8 cellular contexts compared by ENCODE assay signal in genomic region chr5:32444191-32444945, GRCh38. TPM values are rescaled to one million over a fixed set of nuclear protein-coding genes. Genes with fewer than 3 reads are reported as not detected.
DNase-seq lines count a peak whose midpoint lies in the region; ATAC-seq and TF ChIP-seq lines count a peak whose summit lies in the region.

Gene ZFR, minus strand, starts transcription at chr5:32444740. Its CDS starts 82 bp downstream, at chr5:32444658.

- H3K9me3 ChIP-seq in BLaER1: peaks cover 3% of the 10 kb centered on the region; the same call in 1 of the 2 replicates

- H3K36me3 Mint-ChIP-seq in activated CD4-positive, alpha-beta T cell treated with anti-CD3 and anti-CD28 coated beads, Interleukin-2, amount 10 ng/mL, durations not matched to agents 24 days and 14 days (ENCODE audit: low read depth): peaks cover 15% of the 10 kb centered on the region

- H3K27me3 Mint-ChIP-seq in activated CD4-positive, alpha-beta T cell treated with anti-CD3 and anti-CD28 coated beads, Interleukin-2, amount 10 ng/mL, durations not matched to agents 24 days and 14 days: peaks cover 10% of the 10 kb centered on the region

- H3K4me1 ChIP-seq in BLaER1: peaks cover 31% of the 10 kb centered on the region

- H3K4me3 Mint-ChIP-seq in activated CD4-positive, alpha-beta T cell treated with anti-CD3 and anti-CD28 coated beads, Interleukin-2, amount 10 ng/mL, durations not matched to agents 24 days and 14 days: peak within 1 kb of the TSS; percentile 98

- H3K9ac ChIP-seq in BLaER1: peak within 1 kb of the TSS; percentile 91

- H3K4me1 Mint-ChIP-seq in activated CD4-positive, alpha-beta T cell treated with anti-CD3 and anti-CD28 coated beads, Interleukin-2, amount 10 ng/mL, durations not matched to agents 24 days and 14 days: peaks cover 29% of the 10 kb centered on the region

- intact Hi-C loops in activated CD4-positive, alpha-beta T cell treated with anti-CD3 and anti-CD28 coated beads, Interleukin-2, amount 10 ng/mL, durations not matched to agents 24 days and 14 days (cut with micrococcal nuclease): loop anchor here (1.0 to 5.0 kb wide), 6 partner anchors 57 to 998 kb away; partner anchors contain the start of genes C5orf22, DROSHA, GOLPH3 and SUB1

- peak; percentile 94 for DNase-seq in NCI-H526 treated with DMSO at 0.1 percent for 48 hours (lab: John Stamatoyannopoulos, UW)
- DNase-seq in activated CD4-positive, alpha-beta T cell treated with anti-CD3 and anti-CD28 coated beads, Interleukin-2, amount 10 ng/mL, durations not matched to agents 24 days and 14 days: peak; percentile 98
- peak; percentile 93 for DNase-seq in coronary artery (ENCODE audit: low spot score)
- peak; percentile 97 for DNase-seq in left kidney (ENCODE audit: low read depth, low spot score)
- DNase-seq in stimulated activated CD4-positive, alpha-beta T cell treated with anti-CD3 and anti-CD28 coated beads, Interleukin-1b, Interleukin-23, amount 100 ng/mL, for 48 hours: peak; percentile 94

- H3K4me3 ChIP-seq in BLaER1 (peak within 1 kb of the TSS; percentile 96), coronary artery (peak within 1 kb of the TSS; percentile 87)

- peak within 1 kb of the TSS; percentile 91 for H3K4me2 ChIP-seq in BLaER1

- H4K20me1 ChIP-seq in BLaER1: peaks cover 43% of the 10 kb centered on the region

- ATAC-seq in GM19351 (IDR thresholded peaks at IDR 0.05; ENCODE audit: unreplicated experiment) (peak; percentile 76), HG03520 (IDR thresholded peaks at IDR 0.05; ENCODE audit: unreplicated experiment) (peak; percentile 80)

- no peak for TF ChIP-seq CTCF in coronary artery (IDR thresholded peaks at IDR 0.05)

- peaks cover 19% of the 10 kb centered on the region for H3K36me3 ChIP-seq in BLaER1

- H3K27ac ChIP-seq in BLaER1: peak within 1 kb of the TSS; percentile 95
- H3K27ac ChIP-seq in coronary artery: peak within 1 kb of the TSS; percentile 95 to 99

- H3K9me3 Mint-ChIP-seq in activated CD4-positive, alpha-beta T cell treated with anti-CD3 and anti-CD28 coated beads, Interleukin-2, amount 10 ng/mL, durations not matched to agents 24 days and 14 days: no peaks in the 10 kb centered on the region

- H3K27me3 ChIP-seq in BLaER1: no peaks in the 10 kb centered on the region

- H3K27ac Mint-ChIP-seq in activated CD4-positive, alpha-beta T cell treated with anti-CD3 and anti-CD28 coated beads, Interleukin-2, amount 10 ng/mL, durations not matched to agents 24 days and 14 days: peak within 1 kb of the TSS; percentile 98

RNA-seq across cellular contexts. Expression of gene ZFR, which starts in this region (rescaled TPM):
- total RNA-seq in activated CD4-positive, alpha-beta T cell treated with anti-CD3 and anti-CD28 coated beads, Interleukin-2, amount 10 ng/mL, durations not matched to agents 24 days and 14 days: 68.1 and 70.4 TPM in 2 replicates

Comparison
In these comparisons a context has a peak if more than half of its experiments do, and no peak if none do; other contexts are left out.
1. Peak in every context shown above with its lines: DNase-seq, ATAC-seq, H3K4me3 ChIP-seq and H3K27ac ChIP-seq.